In the genomic region with DNA sequence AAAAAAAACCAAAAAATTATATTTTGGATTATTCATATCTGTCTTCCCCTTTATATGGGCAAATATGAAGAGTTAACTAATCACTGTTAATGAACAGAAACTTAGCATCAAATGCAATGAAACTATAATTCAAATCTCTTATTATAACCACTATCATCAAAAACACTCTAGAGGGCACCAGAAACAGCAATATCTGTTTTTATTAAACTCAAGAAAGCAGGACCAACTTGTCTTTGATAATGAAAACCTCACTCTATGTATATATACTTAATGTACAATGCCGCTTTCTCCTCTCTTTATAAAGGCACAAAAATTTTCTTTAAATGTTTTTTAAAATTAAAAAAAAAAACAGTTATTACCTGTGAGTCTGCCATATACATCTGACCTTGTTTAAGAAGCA, we compare ENCODE assay signal across 10 cellular contexts.
DNase-seq lines count a peak whose midpoint lies in the region; ATAC-seq, FAIRE-seq and TF ChIP-seq lines count a peak whose summit lies in the region.
"Had no signal": no experiment of that assay in that cellular context is flagged by ENCODE, and none has a peak within 500 bp of the region (broad histone marks: within the 10 kb centered on the region; RNA-seq: fewer than 3 reads in every experiment).

No MANE protein-coding gene starts in this region.

- H3K27ac ChIP-seq in 22Rv1 = no peak overlapping the region
- no peak overlapping the region for H3K27ac ChIP-seq in Panc1 (ENCODE audit: low read length)
- H3K27ac ChIP-seq: testis had no signal

- CTCF ChIA-PET in Panc1 (lab: Charles Lee) = interaction anchor here (0.6 to 0.7 kb wide), 2 partner anchors 20 to 52 kb away, joined by 3 to 4 read pairs; no protein-coding TSS in a partner anchor

- BruUV-seq in Panc1 (replicated peaks; lab: Mats Ljungman, UMichigan) = no TSS peak

- ATAC-seq in Panc1 = no peak

- TF ChIP-seq POLR2A in GM12892 (IDR thresholded peaks at IDR 0.05; ENCODE audit: low read depth, low read length) = no peak

- no peaks in the 10 kb centered on the region; the same call in 1 of the 2 replicates for H3K4me1 ChIP-seq in Panc1 (ENCODE audit: control insufficient read depth, insufficient read depth, low read length)
- H3K4me1 ChIP-seq: testis had no signal

- in situ Hi-C loops in Panc1 (cut with HindIII; ENCODE audit: low pct_unique_long_range_greater_than_20kb, low sequenced_read_pairs) = no loop called here

- peaks cover 77% of the 10 kb centered on the region for H3K36me3 ChIP-seq in Panc1 (ENCODE audit: control insufficient read depth, insufficient read depth, low read length)

- DNase-seq in Panc1 (ENCODE audit: low read depth, low spot score) = no peak
- peak; percentile 28 for DNase-seq in fibroblast of mammary gland (ENCODE audit: low read depth)
- no peak for DNase-seq in NCI-H345 treated with DMSO at 0.1 percent for 48 hours (lab: John Stamatoyannopoulos, UW; ENCODE audit: unreplicated experiment)
- DNase-seq in GM12892 (ENCODE audit: insufficient read length) = no peak
- DNase-seq in dermis blood vessel endothelial cell = no peak
- no peak for DNase-seq in HUDEP-2 (lab: John Stamatoyannopoulos, UW; ENCODE audit: unreplicated experiment in 76 of 76)
- DNase-seq: NCI-H1092 treated with DMSO at 0.1 percent for 48 hours, testis had no signal

- POLR2A ChIA-PET in Panc1 (lab: Charles Lee) = no interaction called here

- peak; percentile 26; the same call in 1 of the 2 replicates for TF ChIP-seq CTCF in 22Rv1 (IDR thresholded peaks at IDR 0.05)
- TF ChIP-seq CTCF in Panc1 (IDR thresholded peaks at IDR 0.05) = peak; percentile 12; the same call in 1 of the 2 replicates
- TF ChIP-seq CTCF in fibroblast of mammary gland (conservative IDR thresholded peaks at IDR 0.05; ENCODE audit: control insufficient read depth, insufficient read depth, low read depth, low read length) = no peak

- no peaks in the 10 kb centered on the region for H3K9me3 ChIP-seq in Panc1 (ENCODE audit: control insufficient read depth, insufficient read depth, low read depth, low read length)
- H3K9me3 ChIP-seq: testis had no signal

- H3K4me3 ChIP-seq in Panc1 (ENCODE audit: low read depth in 2 of 2, low read length in 2 of 2) = no peak overlapping the region
- no peak overlapping the region for H3K4me3 ChIP-seq in fibroblast of mammary gland (ENCODE audit: control insufficient read depth, low read depth, low read length)
- H3K4me3 ChIP-seq: testis had no signal

- peak; percentile 64 for FAIRE-seq in G401.6 (lab: Jason Lieb, UNC)
- FAIRE-seq in GM12892 (lab: Jason Lieb, UNC) = no peak

- no peaks in the 10 kb centered on the region for H3K27me3 ChIP-seq in Panc1 (ENCODE audit: control insufficient read depth, insufficient read depth, low read length)
- H3K27me3 ChIP-seq: testis had no signal

- intact Hi-C loops in Panc1 (cut with micrococcal nuclease; ENCODE audit: unreplicated experiment) = no loop called here
